In genomic region chrX:40773809-40774208, GRCh38 we compare ENCODE assay signal across 13 cellular contexts. TPM values are rescaled to one million over a fixed set of nuclear protein-coding genes. Genes with fewer than 3 reads are reported as not detected.
DNase-seq lines count a peak whose midpoint lies in the region; ATAC-seq and TF ChIP-seq lines count a peak whose summit lies in the region.
"Had no signal": no experiment of that assay in that cellular context is flagged by ENCODE, and none has a peak within 500 bp of the region (broad histone marks: within the 10 kb centered on the region; RNA-seq: fewer than 3 reads in every experiment).

No MANE protein-coding gene starts in this region.

- peaks cover 0 to 35% of the 10 kb centered on the region in 2 donors for H3K27me3 Mint-ChIP-seq in natural killer cell treated with Interleukin-12 subunit alpha and Interleukin-12 subunit beta and Interleukin-15 and Interleukin-18, amount 100 ng/mL, for 72 hours
- peaks cover 0 to 7% of the 10 kb centered on the region in 2 donors for H3K27me3 Mint-ChIP-seq in CD8-positive, alpha-beta memory T cell

- no peak overlapping the region for H3K9ac ChIP-seq in SK-N-SH
- H3K9ac ChIP-seq in fibroblast of lung (ENCODE audit: insufficient read depth, low read length) = no peak overlapping the region

- H3K4me1 Mint-ChIP-seq in natural killer cell treated with Interleukin-12 subunit alpha and Interleukin-12 subunit beta and Interleukin-15 and Interleukin-18, amount 100 ng/mL, for 72 hours (ENCODE audit: low read depth in 2 of 2) = no peaks in the 10 kb centered on the region
- no peaks in the 10 kb centered on the region for H3K4me1 Mint-ChIP-seq in CD8-positive, alpha-beta memory T cell

- H3K4me3 ChIP-seq in SK-N-SH (ENCODE audit: low read depth in 2 of 2, low read length in 1 of 2) (no peak overlapping the region), fibroblast of lung (replicated peaks in 1 of 4; ENCODE audit: control extremely low read depth in 1 of 4, insufficient read depth in 1 of 4, low read depth in 3 of 4, low read length in 4 of 4) (no peak overlapping the region), MG63 (no peak overlapping the region)
- no peak overlapping the region for H3K4me3 ChIP-seq in CD8-positive, alpha-beta memory T cell (ENCODE audit: low read length)
- H3K4me3 ChIP-seq: cardiac muscle cell, stomach had no signal

- H4K20me1 ChIP-seq in SK-N-SH (ENCODE audit: insufficient read depth) (no peaks in the 10 kb centered on the region), fibroblast of lung (ENCODE audit: control insufficient read depth, extremely low read depth, insufficient read depth, low read length) (no peaks in the 10 kb centered on the region)

- no peak for TF ChIP-seq EP300 in SK-N-SH (IDR thresholded peaks at IDR 0.05; ENCODE audit: borderline replicate concordance in 1 of 2, low read depth in 1 of 2, low read length in 1 of 2)

- in situ Hi-C loops in GM13976 (cut with MboI; ENCODE audit: low sequenced_read_pairs, unreplicated experiment) = no loop called here

- ATAC-seq in natural killer cell treated with Interleukin-12 subunit alpha and Interleukin-12 subunit beta and Interleukin-15 and Interleukin-18, amount 100 ng/mL, for 72 hours = no peak

- peaks cover 5% of the 10 kb centered on the region for H3F3A ChIP-seq in SK-N-SH (replicated peaks; ENCODE audit: insufficient read depth)

- H3K79me2 ChIP-seq in SK-N-SH (ENCODE audit: insufficient read depth) = no peaks in the 10 kb centered on the region
- H3K79me2 ChIP-seq in fibroblast of lung (ENCODE audit: control insufficient read depth, insufficient read depth, low read length) = no peaks in the 10 kb centered on the region

- H3K9me3 ChIP-seq in SK-N-SH = no peaks in the 10 kb centered on the region
- no peaks in the 10 kb centered on the region for H3K9me3 ChIP-seq in fibroblast of lung (ENCODE audit: control insufficient read depth, insufficient read depth, low read depth, low read length)
- no peaks in the 10 kb centered on the region for H3K9me3 ChIP-seq in MG63
- H3K9me3 ChIP-seq in CD8-positive, alpha-beta memory T cell (ENCODE audit: low read length) = no peaks in the 10 kb centered on the region
- H3K9me3 ChIP-seq: stomach had no signal

- WGBS in SK-N-SH (ENCODE audit: low lambda C conversion rate) = 21% methylated on average over 3 of the region's 3 CpGs

- H3K4me2 ChIP-seq in SK-N-SH = 0 out of 2 replicates have a peak overlapping the region, but pooled peaks have one; percentile 11
- no peak overlapping the region for H3K4me2 ChIP-seq in fibroblast of lung (ENCODE audit: extremely low read depth, insufficient read depth, low read length)

- H3K27me3 ChIP-seq in SK-N-SH (ENCODE audit: insufficient read depth) = peaks cover 6% of the 10 kb centered on the region; the same call in 1 of the 2 replicates
- H3K27me3 ChIP-seq in fibroblast of lung (ENCODE audit: control insufficient read depth, insufficient read depth, low read length) = no peaks in the 10 kb centered on the region
- H3K27me3 ChIP-seq in MG63 = no peaks in the 10 kb centered on the region
- H3K27me3 ChIP-seq in CD8-positive, alpha-beta memory T cell (ENCODE audit: insufficient read depth, low read length, poor library complexity, severe bottlenecking) = no peaks in the 10 kb centered on the region
- H3K27me3 ChIP-seq: cardiac muscle cell, stomach had no signal

- H3K9me2 ChIP-seq in SK-N-SH = no peaks in the 10 kb centered on the region

- no peaks in the 10 kb centered on the region for H3K9me3 Mint-ChIP-seq in natural killer cell treated with Interleukin-12 subunit alpha and Interleukin-12 subunit beta and Interleukin-15 and Interleukin-18, amount 100 ng/mL, for 72 hours
- H3K9me3 Mint-ChIP-seq in CD8-positive, alpha-beta memory T cell = no peaks in the 10 kb centered on the region

- peak overlapping the region; percentile 23; the same call in 1 of the 2 replicates for H2AFZ ChIP-seq in SK-N-SH (ENCODE audit: low read depth)
- no peak overlapping the region for H2AFZ ChIP-seq in fibroblast of lung (ENCODE audit: low read length)

- H3K36me3 Mint-ChIP-seq in natural killer cell treated with Interleukin-12 subunit alpha and Interleukin-12 subunit beta and Interleukin-15 and Interleukin-18, amount 100 ng/mL, for 72 hours = no peaks in the 10 kb centered on the region
- no peaks in the 10 kb centered on the region for H3K36me3 Mint-ChIP-seq in CD8-positive, alpha-beta memory T cell

- H3K4me3 Mint-ChIP-seq in natural killer cell treated with Interleukin-12 subunit alpha and Interleukin-12 subunit beta and Interleukin-15 and Interleukin-18, amount 100 ng/mL, for 72 hours = no peak overlapping the region
- H3K4me3 Mint-ChIP-seq in CD8-positive, alpha-beta memory T cell = no peak overlapping the region

- H3K4me1 ChIP-seq in SK-N-SH (ENCODE audit: control insufficient read depth in 1 of 2, insufficient read depth in 2 of 2, low read depth in 1 of 2, low read length in 1 of 2) (no peaks in the 10 kb centered on the region), fibroblast of lung (ENCODE audit: control insufficient read depth, extremely low read depth, insufficient read depth, low read length) (no peaks in the 10 kb centered on the region)
- H3K4me1 ChIP-seq in CD8-positive, alpha-beta memory T cell (ENCODE audit: insufficient read depth, low read length) = no peaks in the 10 kb centered on the region
- H3K4me1 ChIP-seq: stomach had no signal

- no peak overlapping the region for H3K27ac Mint-ChIP-seq in natural killer cell treated with Interleukin-12 subunit alpha and Interleukin-12 subunit beta and Interleukin-15 and Interleukin-18, amount 100 ng/mL, for 72 hours
- no peak overlapping the region for H3K27ac Mint-ChIP-seq in CD8-positive, alpha-beta memory T cell

- no peak for TF ChIP-seq CTCF in SK-N-SH (IDR thresholded peaks at IDR 0.05)
- TF ChIP-seq CTCF in fibroblast of lung (conservative IDR thresholded peaks at IDR 0.05 in 1 of 2, IDR thresholded peaks at IDR 0.05 in 1 of 2; ENCODE audit: low read depth in 1 of 2, low read length in 2 of 2) = no peak
- no peak for TF ChIP-seq CTCF in GM13976 (IDR thresholded peaks at IDR 0.05; ENCODE audit: borderline replicate concordance, control extremely low read depth, extremely low read depth, insufficient read depth, missing control alignments)

- CTCF ChIA-PET in SK-N-SH (lab: Yijun Ruan, JAX) = no interaction called here
- CTCF ChIA-PET in CD8-positive, alpha-beta memory T cell (lab: Charles Lee) = no interaction called here

- TF ChIP-seq RAD21 in SK-N-SH (IDR thresholded peaks at IDR 0.05; ENCODE audit: low read length) = no peak

- H3K36me3 ChIP-seq in SK-N-SH (replicated peaks in 1 of 2; ENCODE audit: control insufficient read depth in 1 of 2, insufficient read depth in 2 of 2, low read length in 1 of 2) (no peaks in the 10 kb centered on the region), fibroblast of lung (ENCODE audit: control insufficient read depth, insufficient read depth, low read length) (no peaks in the 10 kb centered on the region), MG63 (no peaks in the 10 kb centered on the region)
- no peaks in the 10 kb centered on the region for H3K36me3 ChIP-seq in CD8-positive, alpha-beta memory T cell (ENCODE audit: insufficient read depth, low read length)
- H3K36me3 ChIP-seq: cardiac muscle cell, stomach had no signal

- POLR2A ChIA-PET in SK-N-SH (lab: Yijun Ruan, JAX) = no interaction called here
- POLR2A ChIA-PET in CD8-positive, alpha-beta memory T cell (lab: Charles Lee) = no interaction called here

- H3K27ac ChIP-seq in SK-N-SH (ENCODE audit: low read depth in 2 of 2, low read length in 1 of 2) (peak overlapping the region in 1 of 2 experiments; percentile 67; a peak in 2 of 4 replicates), fibroblast of lung (ENCODE audit: insufficient read depth, low read length) (no peak overlapping the region)
- H3K27ac ChIP-seq in CD8-positive, alpha-beta memory T cell (ENCODE audit: low read depth, low read length) = no peak overlapping the region
- H3K27ac ChIP-seq: C4-2B, cardiac muscle cell, stomach had no signal

- DNase-seq in ELR (ENCODE audit: low read depth) (peak; percentile 81), SK-N-SH (no peak), fibroblast of lung (ENCODE audit: low read depth in 2 of 2) (peak; percentile 19 to 61), renal cortical epithelial cell (ENCODE audit: low read depth) (peak; percentile 83), GM13976 (ENCODE audit: low spot score) (no peak), MG63 (no peak)
- DNase-seq in natural killer cell treated with Interleukin-12 subunit alpha and Interleukin-12 subunit beta and Interleukin-15 and Interleukin-18, amount 100 ng/mL, for 72 hours (ENCODE audit: low spot score) = no peak
- no peak for DNase-seq in CD8-positive, alpha-beta memory T cell
- DNase-seq: activated CD4-positive, alpha-beta T cell treated with anti-CD3 and anti-CD28 coated beads for 4 hours; GF-D8; stomach had no signal

TF ChIP-seq in SK-N-SH, 30 proteins besides CTCF, POLR2A, EP300 and RAD21 (continues in another document):
- TF ChIP-seq MAX (IDR thresholded peaks at IDR 0.05; ENCODE audit: low read depth) (no peak), SMC3 (IDR thresholded peaks at IDR 0.05; ENCODE audit: low read depth, low read length) (no peak), POLR2AphosphoS5 (IDR thresholded peaks at IDR 0.05; ENCODE audit: low read depth, low read length) (no peak), EZH2phosphoT487 (IDR thresholded peaks at IDR 0.05; ENCODE audit: borderline replicate concordance, low read depth) (no peak), YY1 (IDR thresholded peaks at IDR 0.05; ENCODE audit: low read depth) (no peak), RFX5 (IDR thresholded peaks at IDR 0.05; ENCODE audit: low read length) (no peak), ELF1 (IDR thresholded peaks at IDR 0.05) (no peak), TEAD4 (IDR thresholded peaks at IDR 0.05; ENCODE audit: borderline replicate concordance, insufficient read depth) (no peak), NFIC (IDR thresholded peaks at IDR 0.05; ENCODE audit: borderline replicate concordance) (no peak), TCF12 (IDR thresholded peaks at IDR 0.05) (no peak)

RNA-seq across cellular contexts. Expression of gene MED14, which starts 38.5 kb away (rescaled TPM):
- 24.5 and 25.6 TPM in 2 replicates for polyA plus RNA-seq in SK-N-SH (2012; rRNA removed)
- polyA plus RNA-seq in SK-N-SH (2012; cell fraction: cytosol; rRNA removed) = 21.1 and 23.4 TPM in 2 replicates
- polyA plus RNA-seq in SK-N-SH (2012; cell fraction: nucleus; rRNA removed) = 39.3 and 64.9 TPM in 2 replicates
- total RNA-seq in fibroblast of lung = 8.5 and 18.3 TPM in 2 replicates
- polyA plus RNA-seq in fibroblast of lung = 26.6 and 31.3 TPM in 2 replicates
- 15.8 and 20.6 TPM in 2 replicates for polyA plus RNA-seq in fibroblast of lung (2012)
- 60.7 and 71.2 TPM in 2 replicates for polyA minus RNA-seq in fibroblast of lung (ENCODE audit: low replicate concordance)
- 8.9 and 35.5 TPM in 2 replicates for total RNA-seq in renal cortical epithelial cell
- total RNA-seq in MG63 (2014; rRNA removed; shearing (Covaris generic); ENCODE audit: low replicate concordance) = 4.5 and 25.9 TPM in 2 replicates
- 10 to 100 TPM; 34.1 to 48.2 TPM for total RNA-seq in natural killer cell treated with Interleukin-12 subunit alpha and Interleukin-12 subunit beta and Interleukin-15 and Interleukin-18, amount 100 ng/mL, for 72 hours
- total RNA-seq in CD8-positive, alpha-beta memory T cell = 10 to 100 TPM; 39.6 to 42.1 TPM
- polyA plus RNA-seq in CD8-positive, alpha-beta memory T cell = 8.5 TPM

Comparison
In these comparisons a context has a peak if more than half of its experiments do, and no peak if none do; other contexts are left out.
1. DNase-seq: peak in ELR (single experiment), fibroblast of lung (2 of 2) and renal cortical epithelial cell (single experiment); none in SK-N-SH (single experiment), GM13976 (single experiment), MG63 (single experiment), natural killer cell treated with Interleukin-12 subunit alpha and Interleukin-12 subunit beta and Interleukin-15 and Interleukin-18, amount 100 ng/mL, for 72 hours (single experiment) and CD8-positive, alpha-beta memory T cell (0 of 5).